Comparison of ENCODE assay signal across 13 cellular contexts in genomic region chr6:51929934-51930574, GRCh38.
"Had no signal": no experiment of that assay in that cellular context is flagged by ENCODE, and none has a peak within 500 bp of the region (broad histone marks: within the 10 kb centered on the region; RNA-seq: fewer than 3 reads in every experiment).

No MANE protein-coding gene starts in this region.

- DNase-seq: activated CD4-positive, alpha-beta T cell treated with anti-CD3 and anti-CD28 coated beads, Interleukin-2, amount 50 U/mL, for 48 hours; activated naive CD4-positive, alpha-beta T cell treated with anti-CD3 and anti-CD28 coated beads, Interleukin-2, amount 10 ng/mL, durations not matched to agents 7 days and 5 days; activated T-cell treated with anti-CD3 and anti-CD28 coated beads, Interleukin-2, amount 50 U/mL, for 1 hour; left ventricle myocardium superior; mesendoderm; stimulated activated CD4-positive, alpha-beta T cell treated with anti-CD3 and anti-CD28 coated beads, Interleukin-1b, Interleukin-23, amount 100 ng/mL, for 48 hours; stomach; WERI-Rb-1 had no signal

- H3K9me3 ChIP-seq: stomach, thoracic aorta had no signal

- H3K4me1 ChIP-seq: stomach had no signal

- H3K27me3 Mint-ChIP-seq: activated naive CD4-positive, alpha-beta T cell treated with anti-CD3 and anti-CD28 coated beads, Interleukin-2, amount 10 ng/mL, durations not matched to agents 7 days and 5 days; dendritic cell treated with granulocyte-macrophage colony-stimulating factor and Interleukin-4, amounts not matched to agents 40 ng/mL and 50 ng/mL, for 4 days had no signal

- H3K36me3 ChIP-seq: stomach, thoracic aorta, WERI-Rb-1 had no signal

- H3K27ac Mint-ChIP-seq: activated naive CD4-positive, alpha-beta T cell treated with anti-CD3 and anti-CD28 coated beads, Interleukin-2, amount 10 ng/mL, durations not matched to agents 7 days and 5 days; activated T-helper 2 cell treated with anti-CD3 and anti-CD28 coated beads, Interferon-gamma antibody, Interleukin-2, Interleukin-4, amounts not matched to agents 10 μg/mL and 5 μg/mL and 100 μg/mL, durations not matched to agents 14 hours and 24 hours and 36 hours; dendritic cell treated with granulocyte-macrophage colony-stimulating factor and Interleukin-4, amounts not matched to agents 40 ng/mL and 50 ng/mL, for 4 days had no signal

- H3K27ac ChIP-seq: epithelial cell of prostate, stomach, thoracic aorta, WERI-Rb-1 had no signal

- H3K4me1 Mint-ChIP-seq: activated naive CD4-positive, alpha-beta T cell treated with anti-CD3 and anti-CD28 coated beads, Interleukin-2, amount 10 ng/mL, durations not matched to agents 7 days and 5 days; nephron had no signal

- H3K4me3 ChIP-seq: stomach, thoracic aorta had no signal

- ATAC-seq: left ventricle myocardium superior had no signal

- H3K36me3 Mint-ChIP-seq: activated naive CD4-positive, alpha-beta T cell treated with anti-CD3 and anti-CD28 coated beads, Interleukin-2, amount 10 ng/mL, durations not matched to agents 7 days and 5 days had no signal

- H3K27me3 ChIP-seq: stomach had no signal

- H3K4me3 Mint-ChIP-seq: activated naive CD4-positive, alpha-beta T cell treated with anti-CD3 and anti-CD28 coated beads, Interleukin-2, amount 10 ng/mL, durations not matched to agents 7 days and 5 days; dendritic cell treated with granulocyte-macrophage colony-stimulating factor and Interleukin-4, amounts not matched to agents 40 ng/mL and 50 ng/mL, for 4 days; nephron had no signal

- H3K9me3 Mint-ChIP-seq: activated naive CD4-positive, alpha-beta T cell treated with anti-CD3 and anti-CD28 coated beads, Interleukin-2, amount 10 ng/mL, durations not matched to agents 7 days and 5 days; activated T-helper 2 cell treated with anti-CD3 and anti-CD28 coated beads, Interferon-gamma antibody, Interleukin-2, Interleukin-4, amounts not matched to agents 10 μg/mL and 5 μg/mL and 100 μg/mL, durations not matched to agents 14 hours and 24 hours and 36 hours; dendritic cell treated with granulocyte-macrophage colony-stimulating factor and Interleukin-4, amounts not matched to agents 40 ng/mL and 50 ng/mL, for 4 days; nephron had no signal
